ENCODE assay signal across 13 cellular contexts in the genomic region with DNA sequence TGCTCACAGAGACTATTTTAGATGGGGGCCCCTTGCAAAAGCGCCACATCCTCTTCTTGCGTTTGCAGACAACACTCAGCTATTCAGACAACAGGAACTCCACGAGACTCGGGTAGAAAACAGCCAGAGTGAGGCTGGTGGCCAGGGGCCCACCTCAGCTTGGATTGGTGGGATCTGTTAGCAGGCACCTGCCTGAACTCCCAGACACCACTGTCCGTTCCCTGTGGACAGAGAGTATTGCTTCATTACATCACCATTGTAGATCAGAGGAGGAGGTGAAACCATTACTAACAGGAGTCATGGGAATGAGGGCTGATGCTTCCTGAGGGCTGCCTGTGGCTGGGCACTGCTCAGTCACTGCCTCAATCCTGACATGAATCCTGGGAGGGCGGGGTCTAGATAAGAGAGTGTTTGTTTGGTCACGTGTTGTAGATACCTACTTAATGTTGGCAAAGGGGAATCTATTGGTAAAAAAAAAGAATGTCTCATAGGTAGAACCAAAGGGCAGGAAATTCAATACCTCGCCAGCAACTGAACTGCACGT. TPM values are rescaled to one million over a fixed set of nuclear protein-coding genes. Genes with fewer than 3 reads are reported as not detected.
DNase-seq lines count a peak whose midpoint lies in the region; ATAC-seq lines count a peak whose summit lies in the region.
"Had no signal": no experiment of that assay in that cellular context is flagged by ENCODE, and none has a peak within 500 bp of the region (broad histone marks: within the 10 kb centered on the region; RNA-seq: fewer than 3 reads in every experiment).

No MANE protein-coding gene starts in this region.

- H3K4me3 Mint-ChIP-seq in CD8-positive, alpha-beta memory T cell: peak overlapping the region in 5 of 7 donors; percentile 4 to 74 (median 63)
- peak overlapping the region; percentile 70 for H3K4me3 Mint-ChIP-seq in activated naive CD8-positive, alpha-beta T cell treated with anti-CD3 and anti-CD28 coated beads, Interleukin-2, amount 10 ng/mL, durations not matched to agents 7 days and 5 days
- H3K4me3 Mint-ChIP-seq in memory B cell: no peak overlapping the region

- H3K27me3 Mint-ChIP-seq in CD8-positive, alpha-beta memory T cell: peaks cover 0 to 2% of the 10 kb centered on the region in 2 donors
- H3K27me3 Mint-ChIP-seq in activated naive CD8-positive, alpha-beta T cell treated with anti-CD3 and anti-CD28 coated beads, Interleukin-2, amount 10 ng/mL, durations not matched to agents 7 days and 5 days: peaks cover 2% of the 10 kb centered on the region
- H3K27me3 Mint-ChIP-seq in memory B cell: no peaks in the 10 kb centered on the region

- H3K36me3 ChIP-seq in CD8-positive, alpha-beta memory T cell (ENCODE audit: insufficient read depth, low read length): no peaks in the 10 kb centered on the region
- H3K36me3 ChIP-seq: heart left ventricle, vagina had no signal

- peak in 2 of 5 donors; percentile 39 to 58 for DNase-seq in CD8-positive, alpha-beta memory T cell
- peak; percentile 62 for DNase-seq in NCI-H2029 (lab: John Stamatoyannopoulos, UW)
- no peak for DNase-seq in activated naive CD8-positive, alpha-beta T cell treated with anti-CD3 and anti-CD28 coated beads, Interleukin-2, amount 10 ng/mL, durations not matched to agents 7 days and 5 days
- DNase-seq in memory B cell (ENCODE audit: low spot score in 2 of 2): peak in 1 of 2 donors; percentile 48
- DNase-seq in stimulated activated CD4-positive, alpha-beta T cell treated with anti-CD3 and anti-CD28 coated beads, Interleukin-4, amount 100 ng/mL, for 1 hour: no peak
- DNase-seq in NCI-H526 treated with DMSO at 0.1 percent for 48 hours (lab: John Stamatoyannopoulos, UW): no peak
- DNase-seq in NCI-H1694 (lab: John Stamatoyannopoulos, UW): no peak
- DNase-seq: heart left ventricle; NCI-H748 treated with DMSO at 0.1 percent for 48 hours; stimulated activated CD4-positive, alpha-beta T cell treated with anti-CD3 and anti-CD28 coated beads, Interleukin-2, amount 100 ng/mL, for 24 hours had no signal

- H3K36me3 Mint-ChIP-seq in CD8-positive, alpha-beta memory T cell: peaks cover 0 to under 1% (median 0%) of the 10 kb centered on the region in 3 donors
- H3K36me3 Mint-ChIP-seq in activated naive CD8-positive, alpha-beta T cell treated with anti-CD3 and anti-CD28 coated beads, Interleukin-2, amount 10 ng/mL, durations not matched to agents 7 days and 5 days: no peaks in the 10 kb centered on the region
- H3K36me3 Mint-ChIP-seq in memory B cell: no peaks in the 10 kb centered on the region

- no peaks in the 10 kb centered on the region for H3K27me3 ChIP-seq in CD8-positive, alpha-beta memory T cell (ENCODE audit: insufficient read depth, low read length, poor library complexity, severe bottlenecking)
- H3K27me3 ChIP-seq: heart left ventricle, vagina had no signal

- H3K9me3 ChIP-seq in CD8-positive, alpha-beta memory T cell (ENCODE audit: low read length): no peaks in the 10 kb centered on the region
- H3K9me3 ChIP-seq: heart left ventricle, vagina had no signal

- no peak overlapping the region for H3K27ac ChIP-seq in CD8-positive, alpha-beta memory T cell (ENCODE audit: low read depth, low read length)
- H3K27ac ChIP-seq: vagina had no signal

- H3K4me1 ChIP-seq in CD8-positive, alpha-beta memory T cell (ENCODE audit: insufficient read depth, low read length): peaks cover 27% of the 10 kb centered on the region

- POLR2A ChIA-PET in CD8-positive, alpha-beta memory T cell (lab: Charles Lee): interaction anchor here (0.6 to 1.1 kb wide), 6 partner anchors 11 to 210 kb away, joined by 3 to 8 read pairs (median 3); no protein-coding TSS in a partner anchor
- POLR2A ChIA-PET in activated naive CD8-positive, alpha-beta T cell treated with anti-CD3 and anti-CD28 coated beads, Interleukin-2, amount 10 ng/mL, durations not matched to agents 7 days and 5 days (lab: Charles Lee): interaction anchor here (0.7 to 1.9 kb wide), 8 partner anchors 10 to 619 kb away, joined by 3 to 9 read pairs (median 3); no protein-coding TSS in a partner anchor

- peaks cover 22 to 42% (median 37%) of the 10 kb centered on the region in 3 donors for H3K4me1 Mint-ChIP-seq in CD8-positive, alpha-beta memory T cell
- H3K4me1 Mint-ChIP-seq in activated naive CD8-positive, alpha-beta T cell treated with anti-CD3 and anti-CD28 coated beads, Interleukin-2, amount 10 ng/mL, durations not matched to agents 7 days and 5 days: peaks cover 32% of the 10 kb centered on the region
- peaks cover 15% of the 10 kb centered on the region for H3K4me1 Mint-ChIP-seq in memory B cell

- CTCF ChIA-PET in CD8-positive, alpha-beta memory T cell (lab: Charles Lee): interaction anchor here (0.5 to 9.7 kb wide), 18 partner anchors 11 to 524 kb away, joined by 3 to 119 read pairs (median 3); no protein-coding TSS in a partner anchor

- no peaks in the 10 kb centered on the region for H3K9me3 Mint-ChIP-seq in CD8-positive, alpha-beta memory T cell
- no peaks in the 10 kb centered on the region for H3K9me3 Mint-ChIP-seq in activated naive CD8-positive, alpha-beta T cell treated with anti-CD3 and anti-CD28 coated beads, Interleukin-2, amount 10 ng/mL, durations not matched to agents 7 days and 5 days
- H3K9me3 Mint-ChIP-seq in memory B cell: no peaks in the 10 kb centered on the region
- H3K9me3 Mint-ChIP-seq: neural crest cell had no signal

- peak; percentile 39 for ATAC-seq in activated naive CD8-positive, alpha-beta T cell treated with anti-CD3 and anti-CD28 coated beads, Interleukin-2, amount 10 ng/mL, durations not matched to agents 7 days and 5 days (ENCODE audit: low read depth)
- ATAC-seq in memory B cell (ENCODE audit: low read depth): peak; percentile 48
- ATAC-seq in GM21786 (IDR thresholded peaks at IDR 0.05; ENCODE audit: unreplicated experiment): no peak

- no peak overlapping the region for H3K4me3 ChIP-seq in CD8-positive, alpha-beta memory T cell (ENCODE audit: low read length)
- H3K4me3 ChIP-seq: heart left ventricle, vagina had no signal

- peak overlapping the region; percentile 77 to 96 (median 92) for H3K27ac Mint-ChIP-seq in CD8-positive, alpha-beta memory T cell
- peak overlapping the region; percentile 90 for H3K27ac Mint-ChIP-seq in activated naive CD8-positive, alpha-beta T cell treated with anti-CD3 and anti-CD28 coated beads, Interleukin-2, amount 10 ng/mL, durations not matched to agents 7 days and 5 days
- peak overlapping the region; percentile 79 for H3K27ac Mint-ChIP-seq in memory B cell

RNA-seq across cellular contexts. Expression of a gene that starts 4.4 kb away (rescaled TPM):
- total RNA-seq in CD8-positive, alpha-beta memory T cell: 100 to 1,000 TPM; 145 to 148 TPM
- 20.1 TPM for polyA plus RNA-seq in CD8-positive, alpha-beta memory T cell
- total RNA-seq in activated naive CD8-positive, alpha-beta T cell treated with anti-CD3 and anti-CD28 coated beads, Interleukin-2, amount 10 ng/mL, durations not matched to agents 7 days and 5 days: 100 to 1,000 TPM; 129 to 131 TPM
